In the genomic region with DNA sequence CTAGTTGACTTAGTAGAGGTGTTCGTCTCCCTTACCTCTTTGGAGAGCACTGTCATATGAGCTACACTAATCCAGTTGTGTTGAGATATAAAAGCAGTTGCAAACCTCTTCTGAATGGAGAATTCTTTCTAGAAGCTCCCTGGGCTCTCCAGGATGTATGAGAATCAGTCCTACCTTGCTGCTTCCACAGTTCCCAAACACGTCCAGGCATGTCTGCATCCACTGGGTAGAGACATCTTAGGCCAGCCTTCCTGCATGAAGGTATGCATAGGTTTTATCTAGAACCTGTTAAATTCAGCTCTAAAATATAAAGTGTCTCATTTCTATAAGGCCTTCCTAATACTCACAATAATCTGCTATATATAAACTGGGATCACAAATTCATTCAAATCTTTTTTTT, we compare ENCODE assay signal across 25 cellular contexts.
DNase-seq lines count a peak whose midpoint lies in the region; ATAC-seq, FAIRE-seq and TF ChIP-seq lines count a peak whose summit lies in the region.
"Had no signal": no experiment of that assay in that cellular context is flagged by ENCODE, and none has a peak within 500 bp of the region (broad histone marks: within the 10 kb centered on the region; RNA-seq: fewer than 3 reads in every experiment).

No MANE protein-coding gene starts in this region.

- H3K4me1 Mint-ChIP-seq in activated CD8-positive, alpha-beta memory T cell treated with anti-CD3 and anti-CD28 coated beads, Interleukin-2, amount 10 ng/mL, durations not matched to agents 7 days and 5 days: peaks cover 2% of the 10 kb centered on the region
- H3K4me1 Mint-ChIP-seq in astrocyte (ENCODE audit: low read depth, unreplicated experiment): peaks cover 17% of the 10 kb centered on the region
- H3K4me1 Mint-ChIP-seq in activated naive CD8-positive, alpha-beta T cell treated with anti-CD3 and anti-CD28 coated beads for 36 hours: no peaks in the 10 kb centered on the region
- no peaks in the 10 kb centered on the region for H3K4me1 Mint-ChIP-seq in CD4-positive, alpha-beta T cell (ENCODE audit: low read depth)

- intact Hi-C loops in CD4-positive, alpha-beta T cell (cut with DNase I, micrococcal nuclease): no loop called here

- H3K36me3 ChIP-seq in astrocyte (ENCODE audit: insufficient read depth, low read length): no peaks in the 10 kb centered on the region
- H3K36me3 ChIP-seq in hepatocyte (replicated peaks; ENCODE audit: insufficient read depth, low read depth): no peaks in the 10 kb centered on the region
- H3K36me3 ChIP-seq: BLaER1 treated with 17β-estradiol and CSF1 and Interleukin-3, amounts not matched to agents 10 nM and 100 nM had no signal

- no peaks in the 10 kb centered on the region for H4K20me1 ChIP-seq in astrocyte (ENCODE audit: insufficient read depth, low read length)
- H4K20me1 ChIP-seq in hepatocyte (ENCODE audit: insufficient read depth, poor library complexity, severe bottlenecking): no peaks in the 10 kb centered on the region

- H3K9ac ChIP-seq in astrocyte (ENCODE audit: low read length): no peak overlapping the region
- H3K9ac ChIP-seq: BLaER1 treated with 17β-estradiol and CSF1 and Interleukin-3, amounts not matched to agents 10 nM and 100 nM had no signal

- POLR2A ChIA-PET in CD4-positive, alpha-beta T cell (lab: Charles Lee): no interaction called here

- CTCF ChIA-PET in activated CD8-positive, alpha-beta memory T cell treated with anti-CD3 and anti-CD28 coated beads, Interleukin-2, amount 10 ng/mL, durations not matched to agents 7 days and 5 days (lab: Charles Lee): no interaction called here
- CTCF ChIA-PET in CD4-positive, alpha-beta T cell (lab: Charles Lee): no interaction called here

- H3K4me3 ChIP-seq in astrocyte (ENCODE audit: insufficient read depth, low read depth, low read length) (no peak overlapping the region), hepatocyte (no peak overlapping the region)
- H3K4me3 ChIP-seq: BLaER1 treated with 17β-estradiol and CSF1 and Interleukin-3, amounts not matched to agents 10 nM and 100 nM; GM12878; SK-N-MC had no signal

- H3K36me3 Mint-ChIP-seq in activated CD8-positive, alpha-beta memory T cell treated with anti-CD3 and anti-CD28 coated beads, Interleukin-2, amount 10 ng/mL, durations not matched to agents 7 days and 5 days: peaks cover 1% of the 10 kb centered on the region
- peaks cover 2% of the 10 kb centered on the region for H3K36me3 Mint-ChIP-seq in astrocyte (ENCODE audit: low read depth, unreplicated experiment)
- H3K36me3 Mint-ChIP-seq in activated naive CD8-positive, alpha-beta T cell treated with anti-CD3 and anti-CD28 coated beads for 36 hours: peaks cover 2% of the 10 kb centered on the region
- H3K36me3 Mint-ChIP-seq in CD4-positive, alpha-beta T cell (ENCODE audit: low read depth): no peaks in the 10 kb centered on the region
- H3K36me3 Mint-ChIP-seq: CD4-positive, alpha-beta memory T cell had no signal

- no peak overlapping the region for H3K4me3 Mint-ChIP-seq in activated CD8-positive, alpha-beta memory T cell treated with anti-CD3 and anti-CD28 coated beads, Interleukin-2, amount 10 ng/mL, durations not matched to agents 7 days and 5 days
- no peak overlapping the region for H3K4me3 Mint-ChIP-seq in astrocyte (ENCODE audit: unreplicated experiment)
- H3K4me3 Mint-ChIP-seq in activated naive CD8-positive, alpha-beta T cell treated with anti-CD3 and anti-CD28 coated beads for 36 hours: no peak overlapping the region
- no peak overlapping the region for H3K4me3 Mint-ChIP-seq in CD4-positive, alpha-beta T cell
- H3K4me3 Mint-ChIP-seq: CD4-positive, alpha-beta memory T cell had no signal

- H3K79me2 ChIP-seq in astrocyte (ENCODE audit: insufficient read depth, low read length): no peaks in the 10 kb centered on the region
- no peaks in the 10 kb centered on the region for H3K79me2 ChIP-seq in hepatocyte

- WGBS in hepatocyte (ENCODE audit: low lambda C conversion rate, missing lambda C conversion rate): 89% methylated on average over 2 of the region's 2 CpGs

- no peaks in the 10 kb centered on the region for H3K9me2 ChIP-seq in hepatocyte (replicated peaks; ENCODE audit: insufficient read depth)

- TF ChIP-seq CTCF in astrocyte (IDR thresholded peaks at IDR 0.05; ENCODE audit: insufficient read depth, low read depth, low read length) (no peak), foreskin keratinocyte (conservative IDR thresholded peaks at IDR 0.05) (no peak), hepatocyte (IDR thresholded peaks at IDR 0.05; ENCODE audit: poor library complexity) (no peak)
- no peak for TF ChIP-seq CTCF in CD4-positive, alpha-beta T cell (IDR thresholded peaks at IDR 0.05)

- H3K27ac Mint-ChIP-seq in activated CD8-positive, alpha-beta memory T cell treated with anti-CD3 and anti-CD28 coated beads, Interleukin-2, amount 10 ng/mL, durations not matched to agents 7 days and 5 days: no peak overlapping the region
- H3K27ac Mint-ChIP-seq in astrocyte (ENCODE audit: unreplicated experiment): peak overlapping the region; percentile 84
- no peak overlapping the region for H3K27ac Mint-ChIP-seq in activated naive CD8-positive, alpha-beta T cell treated with anti-CD3 and anti-CD28 coated beads for 36 hours
- no peak overlapping the region for H3K27ac Mint-ChIP-seq in CD4-positive, alpha-beta T cell
- H3K27ac Mint-ChIP-seq: CD4-positive, alpha-beta memory T cell had no signal

- peaks cover 2% of the 10 kb centered on the region for H3K27me3 Mint-ChIP-seq in activated CD8-positive, alpha-beta memory T cell treated with anti-CD3 and anti-CD28 coated beads, Interleukin-2, amount 10 ng/mL, durations not matched to agents 7 days and 5 days
- no peaks in the 10 kb centered on the region for H3K27me3 Mint-ChIP-seq in astrocyte (ENCODE audit: low read depth, unreplicated experiment)
- no peaks in the 10 kb centered on the region for H3K27me3 Mint-ChIP-seq in activated naive CD8-positive, alpha-beta T cell treated with anti-CD3 and anti-CD28 coated beads for 36 hours
- no peaks in the 10 kb centered on the region for H3K27me3 Mint-ChIP-seq in CD4-positive, alpha-beta T cell

- DNase-seq in activated CD8-positive, alpha-beta memory T cell treated with anti-CD3 and anti-CD28 coated beads for 24 hours: peak; percentile 9
- no peak for DNase-seq in activated CD8-positive, alpha-beta memory T cell treated with anti-CD3 and anti-CD28 coated beads, Interleukin-2, amount 10 ng/mL, durations not matched to agents 7 days and 5 days
- DNase-seq in astrocyte (ENCODE audit: low read depth) (no peak), foreskin keratinocyte (peak in 1 of 2 donors; percentile 75), hepatocyte (ENCODE audit: low spot score) (no peak)
- DNase-seq in activated naive CD8-positive, alpha-beta T cell treated with anti-CD3 and anti-CD28 coated beads for 36 hours: no peak
- no peak for DNase-seq in CD4-positive, alpha-beta T cell
- DNase-seq: CD4-positive, alpha-beta memory T cell; COR-L47; EL; GDM1; GOT3; IMR-90; KG1; MM.1S; NCI-H2029; NCI-H2227 treated with DMSO at 0.1 percent for 48 hours; NCI-H510A; NCI-H69; SIG-M5 had no signal

- H3K4me1 ChIP-seq in astrocyte (ENCODE audit: insufficient read depth, low read length) (peaks cover 8% of the 10 kb centered on the region), foreskin keratinocyte (peaks cover 14% of the 10 kb centered on the region), hepatocyte (ENCODE audit: insufficient read depth) (no peaks in the 10 kb centered on the region)

- H3K27me3 ChIP-seq in astrocyte (ENCODE audit: insufficient read depth, low read length) (peaks cover 15% of the 10 kb centered on the region), foreskin keratinocyte (no peaks in the 10 kb centered on the region), hepatocyte (no peaks in the 10 kb centered on the region)
- H3K27me3 ChIP-seq in CD4-positive, alpha-beta T cell (ENCODE audit: control insufficient read depth, insufficient read depth, low read length): no peaks in the 10 kb centered on the region
- H3K27me3 ChIP-seq: BLaER1 treated with 17β-estradiol and CSF1 and Interleukin-3, amounts not matched to agents 10 nM and 100 nM had no signal

- H3K9me3 Mint-ChIP-seq in activated CD8-positive, alpha-beta memory T cell treated with anti-CD3 and anti-CD28 coated beads, Interleukin-2, amount 10 ng/mL, durations not matched to agents 7 days and 5 days (ENCODE audit: low read depth): peaks cover 14% of the 10 kb centered on the region
- H3K9me3 Mint-ChIP-seq in astrocyte (ENCODE audit: unreplicated experiment): peaks cover 12% of the 10 kb centered on the region
- peaks cover 15% of the 10 kb centered on the region for H3K9me3 Mint-ChIP-seq in activated naive CD8-positive, alpha-beta T cell treated with anti-CD3 and anti-CD28 coated beads for 36 hours
- no peaks in the 10 kb centered on the region for H3K9me3 Mint-ChIP-seq in CD4-positive, alpha-beta T cell

- H3K9me3 ChIP-seq in astrocyte (ENCODE audit: insufficient read depth, low read depth, low read length) (no peaks in the 10 kb centered on the region), hepatocyte (ENCODE audit: low read depth) (no peaks in the 10 kb centered on the region)
- no peaks in the 10 kb centered on the region for H3K9me3 ChIP-seq in CD4-positive, alpha-beta T cell (ENCODE audit: control insufficient read depth, low read length)

- H3K4me2 ChIP-seq in astrocyte (ENCODE audit: low read length): no peak overlapping the region
- no peak overlapping the region for H3K4me2 ChIP-seq in hepatocyte
- H3K4me2 ChIP-seq: BLaER1 treated with 17β-estradiol and CSF1 and Interleukin-3, amounts not matched to agents 10 nM and 100 nM had no signal

- H2AFZ ChIP-seq in astrocyte (ENCODE audit: low read depth, low read length) (no peak overlapping the region), hepatocyte (no peak overlapping the region)

- no peak overlapping the region for H3K27ac ChIP-seq in astrocyte (ENCODE audit: low read depth, low read length)
- H3K27ac ChIP-seq in foreskin keratinocyte: peak overlapping the region; percentile 52
- H3K27ac ChIP-seq in hepatocyte: no peak overlapping the region
- H3K27ac ChIP-seq in CD4-positive, alpha-beta T cell (ENCODE audit: low read depth, low read length): no peak overlapping the region
- H3K27ac ChIP-seq: BLaER1 treated with 17β-estradiol and CSF1 and Interleukin-3, amounts not matched to agents 10 nM and 100 nM; SK-N-MC had no signal

- FAIRE-seq in astrocyte (lab: Jason Lieb, UNC): no peak
- FAIRE-seq: GM12878 had no signal

- ATAC-seq in activated CD8-positive, alpha-beta memory T cell treated with anti-CD3 and anti-CD28 coated beads, Interleukin-2, amount 10 ng/mL, durations not matched to agents 7 days and 5 days: no peak
- ATAC-seq in foreskin keratinocyte: peak; percentile 60
- ATAC-seq in CD4-positive, alpha-beta T cell (ENCODE audit: poor library complexity): no peak
- ATAC-seq: GM12878, HCT116, Panc1 had no signal
